In the genomic region with DNA sequence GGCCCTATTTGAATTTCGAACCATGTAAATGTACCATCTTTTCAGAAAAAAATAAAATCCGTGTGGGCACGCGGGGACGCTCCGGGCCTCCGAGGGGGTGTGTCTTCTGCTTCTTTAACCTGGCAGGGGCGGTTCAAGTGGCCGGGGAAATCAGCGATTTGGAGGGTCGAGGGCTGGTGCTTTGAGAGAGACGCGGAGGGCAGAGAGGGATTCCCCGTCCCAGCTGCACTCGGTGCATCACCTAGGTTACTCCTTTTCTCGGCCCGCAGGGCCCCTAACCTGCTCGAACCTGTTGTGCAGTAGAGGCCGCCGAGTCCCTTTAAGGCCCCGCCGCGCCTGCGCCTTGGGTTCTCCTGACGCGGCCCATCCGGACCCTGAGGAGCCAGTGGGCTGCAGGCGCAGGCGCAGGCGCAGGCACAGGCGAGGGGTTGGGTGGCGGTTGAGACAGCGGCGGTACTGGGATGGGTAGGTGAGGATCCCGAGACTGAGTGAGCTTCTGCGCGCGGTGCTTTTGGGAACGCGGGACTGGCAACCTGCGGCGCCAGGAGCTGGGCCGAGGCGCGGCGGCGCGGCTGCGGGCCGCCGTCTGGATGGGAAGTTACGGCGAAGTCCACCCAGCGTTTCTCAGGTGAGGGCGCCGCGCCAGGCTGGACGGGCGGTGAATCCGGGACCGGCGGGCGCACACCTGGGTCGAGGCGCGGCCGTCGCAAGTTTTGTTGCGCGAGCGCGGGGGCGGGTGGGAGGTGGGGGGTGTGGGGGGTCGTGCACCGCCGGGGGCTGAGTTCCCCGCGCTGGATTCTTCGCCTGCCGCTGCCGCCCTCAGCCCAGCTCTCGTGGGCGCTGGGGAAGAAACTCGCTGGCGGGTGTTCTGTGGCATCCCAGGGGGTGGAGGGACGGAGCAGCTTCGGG, we compare ENCODE assay signal across 1 cellular context.
TF ChIP-seq lines count a peak whose summit lies in the region.

A gene with protein sequence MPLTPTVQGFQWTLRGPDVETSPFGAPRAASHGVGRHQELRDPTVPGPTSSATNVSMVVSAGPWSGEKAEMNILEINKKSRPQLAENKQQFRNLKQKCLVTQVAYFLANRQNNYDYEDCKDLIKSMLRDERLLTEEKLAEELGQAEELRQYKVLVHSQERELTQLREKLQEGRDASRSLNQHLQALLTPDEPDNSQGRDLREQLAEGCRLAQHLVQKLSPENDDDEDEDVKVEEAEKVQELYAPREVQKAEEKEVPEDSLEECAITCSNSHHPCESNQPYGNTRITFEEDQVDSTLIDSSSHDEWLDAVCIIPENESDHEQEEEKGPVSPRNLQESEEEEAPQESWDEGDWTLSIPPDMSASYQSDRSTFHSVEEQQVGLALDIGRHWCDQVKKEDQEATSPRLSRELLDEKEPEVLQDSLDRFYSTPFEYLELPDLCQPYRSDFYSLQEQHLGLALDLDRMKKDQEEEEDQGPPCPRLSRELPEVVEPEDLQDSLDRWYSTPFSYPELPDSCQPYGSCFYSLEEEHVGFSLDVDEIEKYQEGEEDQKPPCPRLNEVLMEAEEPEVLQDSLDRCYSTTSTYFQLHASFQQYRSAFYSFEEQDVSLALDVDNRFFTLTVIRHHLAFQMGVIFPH (plus strand): TSS at position 417 of the 909 bp plus-strand sequence. CDS start 4,950 bp downstream, outside the sequence.

TF ChIP-seq in IMR-90, 13 proteins besides CTCF, POLR2A, EP300 and RAD21:
- TF ChIP-seq MXI1 (IDR thresholded peaks at IDR 0.05; ENCODE audit: borderline replicate concordance, low read depth, low read length), result peak; percentile 12; the same call in 1 of the 2 replicates
- TF ChIP-seq, protein P1, sequence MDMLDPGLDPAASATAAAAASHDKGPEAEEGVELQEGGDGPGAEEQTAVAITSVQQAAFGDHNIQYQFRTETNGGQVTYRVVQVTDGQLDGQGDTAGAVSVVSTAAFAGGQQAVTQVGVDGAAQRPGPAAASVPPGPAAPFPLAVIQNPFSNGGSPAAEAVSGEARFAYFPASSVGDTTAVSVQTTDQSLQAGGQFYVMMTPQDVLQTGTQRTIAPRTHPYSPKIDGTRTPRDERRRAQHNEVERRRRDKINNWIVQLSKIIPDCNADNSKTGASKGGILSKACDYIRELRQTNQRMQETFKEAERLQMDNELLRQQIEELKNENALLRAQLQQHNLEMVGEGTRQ (IDR thresholded peaks at IDR 0.05; ENCODE audit: low read depth, low read length), result no peak
